In the genomic region with DNA sequence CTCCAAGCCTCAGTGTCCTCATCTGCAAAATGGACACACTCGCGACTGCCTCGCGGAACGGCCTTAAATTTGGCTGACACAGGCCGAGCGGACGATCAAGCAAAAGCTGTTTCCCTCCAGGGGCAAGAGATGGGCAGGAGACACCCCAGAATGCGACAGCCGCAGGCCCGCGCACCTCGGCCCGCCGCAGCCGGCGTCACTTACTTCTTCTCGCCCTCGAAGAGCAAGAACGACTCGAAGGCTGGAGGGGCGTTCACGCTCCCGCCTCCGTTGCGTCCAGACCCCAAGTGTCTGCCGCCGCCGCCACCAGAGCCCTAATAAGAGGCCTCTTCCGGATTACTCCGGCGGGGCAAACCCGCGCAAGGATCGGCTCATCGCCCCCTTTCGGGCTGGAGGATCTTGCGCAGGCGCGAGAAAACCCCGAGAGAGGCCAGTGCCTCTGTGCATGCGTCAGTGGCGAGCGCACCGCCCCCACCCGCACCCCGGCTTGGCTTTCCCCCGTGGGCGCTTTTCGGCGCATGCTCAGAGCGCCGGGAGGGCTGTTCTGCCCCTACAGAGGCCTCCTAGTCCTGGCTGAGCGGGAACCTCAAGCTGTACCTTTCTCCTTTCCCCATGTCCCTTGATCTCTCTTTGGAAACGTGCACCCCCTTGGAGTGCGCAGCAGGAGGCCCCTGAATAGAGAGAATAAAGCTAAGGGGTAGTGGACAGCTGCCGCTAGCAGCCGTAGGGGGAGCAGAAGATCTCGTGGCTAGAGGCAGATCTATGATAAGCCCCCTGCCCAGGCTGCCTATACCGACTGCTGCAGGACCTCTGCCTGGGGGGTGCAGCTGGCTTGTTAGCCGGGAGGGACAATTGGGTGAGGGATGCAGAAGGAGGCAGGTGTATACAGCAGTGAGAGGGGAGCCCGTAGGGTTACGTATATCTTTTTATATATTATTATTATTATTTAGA, we compare ENCODE assay signal across 8 cellular contexts. TPM values are rescaled to one million over a fixed set of nuclear protein-coding genes. Genes with fewer than 3 reads are reported as not detected.
DNase-seq lines count a peak whose midpoint lies in the region; ATAC-seq and TF ChIP-seq lines count a peak whose summit lies in the region.
"Not testable (repeated sequence)": the region's sequence is repeated elsewhere in the genome, so short reads cannot be mapped to it uniquely, and the experiment has no call there.

No MANE protein-coding gene starts in this region.

- peak overlapping the region; percentile 83 for H3K27ac Mint-ChIP-seq in activated CD4-positive, alpha-beta memory T cell treated with anti-CD3 and anti-CD28 coated beads for 36 hours

- H3K36me3 Mint-ChIP-seq in activated CD4-positive, alpha-beta memory T cell treated with anti-CD3 and anti-CD28 coated beads for 36 hours: not testable (repeated sequence)

- peak; percentile 73 for TF ChIP-seq CTCF in lower lobe of right lung (IDR thresholded peaks at IDR 0.05)

- POLR2A ChIA-PET in activated CD4-positive, alpha-beta memory T cell treated with anti-CD3 and anti-CD28 coated beads for 36 hours (lab: Charles Lee): interaction anchor here (0.7 kb wide), 1 partner anchor 114 kb away, joined by 3 read pairs; no protein-coding TSS in a partner anchor

- not testable (repeated sequence) for H3K4me1 ChIP-seq in duodenal mucosa (ENCODE audit: control insufficient read depth in 1 of 2, insufficient read depth in 2 of 2, low read length in 2 of 2)
- H3K4me1 ChIP-seq in lower lobe of right lung: peaks cover 13% of the 10 kb centered on the region

- ATAC-seq in GM19455 (IDR thresholded peaks at IDR 0.05; ENCODE audit: unreplicated experiment) (peak; percentile 98), HG03575 (IDR thresholded peaks at IDR 0.05; ENCODE audit: extremely low read depth, insufficient number of reproducible peaks, low FRiP score, unreplicated experiment) (peak; percentile 81), lower lobe of right lung (peak; percentile 99)

- H3K9me3 ChIP-seq in duodenal mucosa (ENCODE audit: control insufficient read depth in 1 of 2, low read length in 2 of 2); lower lobe of right lung: not testable (repeated sequence)

- H3K27ac ChIP-seq in duodenal mucosa (ENCODE audit: low read depth, low read length) (peak overlapping the region; percentile 32), lower lobe of right lung (peak overlapping the region; percentile 76)

- peak overlapping the region; percentile 67 to 87 for H3K4me3 ChIP-seq in duodenal mucosa (ENCODE audit: low read depth in 1 of 2, low read length in 2 of 2)
- H3K4me3 ChIP-seq in lower lobe of right lung: peak overlapping the region; percentile 76

- H3K27me3 Mint-ChIP-seq in activated CD4-positive, alpha-beta memory T cell treated with anti-CD3 and anti-CD28 coated beads for 36 hours: not testable (repeated sequence)

- H3K36me3 ChIP-seq in duodenal mucosa (ENCODE audit: control insufficient read depth in 1 of 2, insufficient read depth in 2 of 2, low read length in 2 of 2); lower lobe of right lung: not testable (repeated sequence)

- H3K4me3 Mint-ChIP-seq in activated CD4-positive, alpha-beta memory T cell treated with anti-CD3 and anti-CD28 coated beads for 36 hours: peak overlapping the region; percentile 91

- H3K27me3 ChIP-seq in duodenal mucosa (ENCODE audit: control insufficient read depth in 1 of 2, insufficient read depth in 2 of 2, low read length in 2 of 2); lower lobe of right lung (ENCODE audit: low read depth): not testable (repeated sequence)

- DNase-seq in CMK (ENCODE audit: low read depth) (peak; percentile 83), NCI-H774 (lab: John Stamatoyannopoulos, UW) (peak; percentile 96), lower lobe of right lung (peak; percentile 99)
- peak; percentile 99 for DNase-seq in activated CD4-positive, alpha-beta memory T cell treated with anti-CD3 and anti-CD28 coated beads for 36 hours
- DNase-seq in stimulated activated CD4-positive, alpha-beta T cell treated with anti-CD3 and anti-CD28 coated beads, Interleukin-4, amount 100 ng/mL, for 48 hours (ENCODE audit: low read depth in 2 of 2): peak; percentile 98 to 99

- H3K9me3 Mint-ChIP-seq in activated CD4-positive, alpha-beta memory T cell treated with anti-CD3 and anti-CD28 coated beads for 36 hours: not testable (repeated sequence)

- peaks cover 38% of the 10 kb centered on the region for H3K4me1 Mint-ChIP-seq in activated CD4-positive, alpha-beta memory T cell treated with anti-CD3 and anti-CD28 coated beads for 36 hours (ENCODE audit: low read depth)

- intact Hi-C loops in activated CD4-positive, alpha-beta memory T cell treated with anti-CD3 and anti-CD28 coated beads for 36 hours (cut with micrococcal nuclease): loop anchor here (1.0 kb wide), 1 partner anchor 63 kb away; a partner anchor contains a TSS
- intact Hi-C loops in lower lobe of right lung (cut with DNase I): not testable (repeated sequence)

- H3K9ac ChIP-seq in duodenal mucosa (ENCODE audit: low read depth in 1 of 2, low read length in 2 of 2): peak overlapping the region; percentile 43 to 79

- CTCF ChIA-PET in activated CD4-positive, alpha-beta memory T cell treated with anti-CD3 and anti-CD28 coated beads for 36 hours (lab: Charles Lee): interaction anchor here (0.7 to 2.4 kb wide), 7 partner anchors 26 to 546 kb away, joined by 3 to 15 read pairs (median 3); a partner anchor contains a TSS

RNA-seq across cellular contexts. Expression of a gene that starts 21.4 kb away (rescaled TPM):
- total RNA-seq in activated CD4-positive, alpha-beta memory T cell treated with anti-CD3 and anti-CD28 coated beads for 36 hours: not detected
- not detected for total RNA-seq in lower lobe of right lung

RNA-seq across cellular contexts. Expression of a gene that starts 25.4 kb away (rescaled TPM):
- total RNA-seq in activated CD4-positive, alpha-beta memory T cell treated with anti-CD3 and anti-CD28 coated beads for 36 hours: 100 to 1,000 TPM; 128 to 129 TPM
- total RNA-seq in lower lobe of right lung: 109 TPM

RNA-seq across cellular contexts. Expression of a gene that starts 46.2 kb away (rescaled TPM):
- under 1 TPM; 0.26 to 0.27 TPM for total RNA-seq in activated CD4-positive, alpha-beta memory T cell treated with anti-CD3 and anti-CD28 coated beads for 36 hours
- total RNA-seq in lower lobe of right lung: 0.44 TPM

Comparison
In these comparisons a context has a peak if more than half of its experiments do, and no peak if none do; other contexts are left out.
1. Peak in every context shown above with its lines: DNase-seq, ATAC-seq, H3K4me3 ChIP-seq and H3K27ac ChIP-seq.